ENCODE assay signal across 8 cellular contexts in genomic region chr20:20051767-20052073, GRCh38. TPM values are rescaled to one million over a fixed set of nuclear protein-coding genes. Genes with fewer than 3 reads are reported as not detected.
A peak's percentile ranks its signal among the peaks of the same experiment; 100 is the strongest.
DNase-seq lines count a peak whose midpoint lies in the region; ATAC-seq, FAIRE-seq and TF ChIP-seq lines count a peak whose summit lies in the region.

No MANE protein-coding gene starts in this region.

- H3K27ac ChIP-seq in SU-DHL-6 (ENCODE audit: low read depth, low read length): no peak overlapping the region
- peak overlapping the region; percentile 66 to 85 for H3K27ac ChIP-seq in small intestine (ENCODE audit: low read depth in 1 of 2, low read length in 1 of 2)

- DNase-seq in activated CD8-positive, alpha-beta memory T cell treated with anti-CD3 and anti-CD28 coated beads, Interleukin-2, amount 10 ng/mL, durations not matched to agents 7 days and 5 days: no peak
- no peak for DNase-seq in activated CD8-positive, alpha-beta memory T cell treated with anti-CD3 and anti-CD28 coated beads, Interleukin-2, amount 50 U/mL, for 4 hours
- DNase-seq in germinal center (ENCODE audit: low spot score): peak; percentile 4
- DNase-seq in small intestine: no peak
- no peak for DNase-seq in NCI-H2227 treated with DMSO at 0.1 percent for 48 hours (lab: John Stamatoyannopoulos, UW)

- no peaks in the 10 kb centered on the region for H3K4me1 ChIP-seq in small intestine (ENCODE audit: control insufficient read depth in 2 of 2, insufficient read depth in 1 of 2, low read depth in 1 of 2, low read length in 1 of 2)

- H3K4me1 Mint-ChIP-seq in activated CD8-positive, alpha-beta memory T cell treated with anti-CD3 and anti-CD28 coated beads, Interleukin-2, amount 10 ng/mL, durations not matched to agents 7 days and 5 days: peaks cover 22% of the 10 kb centered on the region

- H4K20me1 ChIP-seq in SU-DHL-6 (ENCODE audit: low read depth, low read length): no peaks in the 10 kb centered on the region

- H2AFZ ChIP-seq in SU-DHL-6 (ENCODE audit: low read depth, low read length, severe bottlenecking): peak overlapping the region; percentile 83

- no peaks in the 10 kb centered on the region for H3K27me3 ChIP-seq in SU-DHL-6 (ENCODE audit: low read length)
- no peaks in the 10 kb centered on the region for H3K27me3 ChIP-seq in small intestine (ENCODE audit: control insufficient read depth in 2 of 2, insufficient read depth in 2 of 2, low read length in 2 of 2)

- ATAC-seq in activated CD8-positive, alpha-beta memory T cell treated with anti-CD3 and anti-CD28 coated beads, Interleukin-2, amount 10 ng/mL, durations not matched to agents 7 days and 5 days: peak; percentile 46
- ATAC-seq in HG02763 (IDR thresholded peaks at IDR 0.05; ENCODE audit: unreplicated experiment): no peak
- ATAC-seq in GM21619 (IDR thresholded peaks at IDR 0.05; ENCODE audit: unreplicated experiment): no peak

- 0 to 1% (median 0%) methylated on average over 13 of the region's 13 CpGs for WGBS in small intestine, 3 donors

- peak overlapping the region; percentile 76 for H3K9ac ChIP-seq in SU-DHL-6 (ENCODE audit: low read length)

- H3K36me3 Mint-ChIP-seq in activated CD8-positive, alpha-beta memory T cell treated with anti-CD3 and anti-CD28 coated beads, Interleukin-2, amount 10 ng/mL, durations not matched to agents 7 days and 5 days: peaks cover 26% of the 10 kb centered on the region

- peaks cover 12% of the 10 kb centered on the region; the same call in 1 of the 2 replicates for H3K36me3 ChIP-seq in SU-DHL-6 (ENCODE audit: low read length)
- peaks cover 8 to 11% of the 10 kb centered on the region in 2 donors for H3K36me3 ChIP-seq in small intestine (ENCODE audit: control insufficient read depth in 2 of 2, insufficient read depth in 2 of 2, low read length in 2 of 2)

- CTCF ChIA-PET in activated CD8-positive, alpha-beta memory T cell treated with anti-CD3 and anti-CD28 coated beads, Interleukin-2, amount 10 ng/mL, durations not matched to agents 7 days and 5 days (lab: Charles Lee): interaction anchor here (0.7 to 2.6 kb wide), 7 partner anchors 18 to 1545 kb away, joined by 3 to 24 read pairs (median 3); partner anchors contain the start of gene NAA20

- H3K9me3 Mint-ChIP-seq in activated CD8-positive, alpha-beta memory T cell treated with anti-CD3 and anti-CD28 coated beads, Interleukin-2, amount 10 ng/mL, durations not matched to agents 7 days and 5 days (ENCODE audit: low read depth): no peaks in the 10 kb centered on the region

- H3K27me3 Mint-ChIP-seq in activated CD8-positive, alpha-beta memory T cell treated with anti-CD3 and anti-CD28 coated beads, Interleukin-2, amount 10 ng/mL, durations not matched to agents 7 days and 5 days: no peaks in the 10 kb centered on the region

- TF ChIP-seq CTCF in SU-DHL-6 (IDR thresholded peaks at IDR 0.05; ENCODE audit: insufficient read depth, low read length, poor library complexity, severe bottlenecking): no peak

- H3K4me3 ChIP-seq in SU-DHL-6 (ENCODE audit: insufficient read depth, low read length, poor library complexity, severe bottlenecking) (peak overlapping the region; percentile 90), small intestine (ENCODE audit: low read depth in 1 of 2, low read length in 2 of 2) (peak overlapping the region; percentile 65 to 73)

- FAIRE-seq in small intestine (lab: Jason Lieb, UNC): no peak

- H3K9me2 ChIP-seq in SU-DHL-6 (replicated peaks; ENCODE audit: insufficient read depth, low read length): no peaks in the 10 kb centered on the region

- H3K27ac Mint-ChIP-seq in activated CD8-positive, alpha-beta memory T cell treated with anti-CD3 and anti-CD28 coated beads, Interleukin-2, amount 10 ng/mL, durations not matched to agents 7 days and 5 days: peak overlapping the region; percentile 94

- no peaks in the 10 kb centered on the region for H3K9me3 ChIP-seq in SU-DHL-6 (ENCODE audit: insufficient read depth, low read length)
- no peaks in the 10 kb centered on the region for H3K9me3 ChIP-seq in small intestine (ENCODE audit: control insufficient read depth, low read depth)

- H3K79me2 ChIP-seq in SU-DHL-6 (ENCODE audit: insufficient read depth, low read length): peaks cover 17% of the 10 kb centered on the region

- peak overlapping the region; percentile 97 for H3K4me3 Mint-ChIP-seq in activated CD8-positive, alpha-beta memory T cell treated with anti-CD3 and anti-CD28 coated beads, Interleukin-2, amount 10 ng/mL, durations not matched to agents 7 days and 5 days

- H3K4me2 ChIP-seq in SU-DHL-6 (ENCODE audit: low read depth, low read length, poor library complexity, severe bottlenecking): peak overlapping the region; percentile 68

- H3F3A ChIP-seq in SU-DHL-6 (ENCODE audit: insufficient read depth): no peaks in the 10 kb centered on the region

RNA-seq across cellular contexts. Expression of gene CRNKL1, which starts 0.5 kb away (rescaled TPM):
- total RNA-seq in activated CD8-positive, alpha-beta memory T cell treated with anti-CD3 and anti-CD28 coated beads, Interleukin-2, amount 10 ng/mL, durations not matched to agents 7 days and 5 days: 10 to 100 TPM; 17.8 to 25.0 TPM
- 10 to 100 TPM; 11.9 to 17.0 (median 12.9) TPM for polyA plus RNA-seq in small intestine

RNA-seq across cellular contexts. Expression of gene CFAP61, which starts 0.6 kb away (rescaled TPM):
- not detected for total RNA-seq in activated CD8-positive, alpha-beta memory T cell treated with anti-CD3 and anti-CD28 coated beads, Interleukin-2, amount 10 ng/mL, durations not matched to agents 7 days and 5 days
- polyA plus RNA-seq in small intestine: under 1 TPM in 1 of 3 donors, not detected in 2; 0.18 TPM

RNA-seq across cellular contexts. Expression of gene NAA20, which starts 34.6 kb away (rescaled TPM):
- total RNA-seq in activated CD8-positive, alpha-beta memory T cell treated with anti-CD3 and anti-CD28 coated beads, Interleukin-2, amount 10 ng/mL, durations not matched to agents 7 days and 5 days: 10 to 100 TPM; 49.1 to 64.5 TPM
- 10 to 100 TPM; 46.3 to 63.6 (median 55.4) TPM for polyA plus RNA-seq in small intestine
